28 cellular contexts compared by ENCODE assay signal in genomic region chr7:137747359-137748031, GRCh38.
DNase-seq lines count a peak whose midpoint lies in the region; ATAC-seq and TF ChIP-seq lines count a peak whose summit lies in the region.
"Had no signal": no experiment of that assay in that cellular context is flagged by ENCODE, and none has a peak within 500 bp of the region (broad histone marks: within the 10 kb centered on the region; RNA-seq: fewer than 3 reads in every experiment).

No MANE protein-coding gene starts in this region.

- no peaks in the 10 kb centered on the region for H3K79me1 ChIP-seq in trophoblast cell (ENCODE audit: low read length)

- no peak overlapping the region for H3K23ac ChIP-seq in trophoblast cell (ENCODE audit: low read length)

- H3K4me3 ChIP-seq in GM23338 (no peak overlapping the region), OCI-LY1 (ENCODE audit: low read depth, low read length, poor library complexity, severe bottlenecking) (no peak overlapping the region), esophagus squamous epithelium (no peak overlapping the region), trophoblast cell (ENCODE audit: low read depth, low read length) (no peak overlapping the region)
- H3K4me3 ChIP-seq: prostate gland had no signal

- H3K79me2 ChIP-seq in GM23338 (replicated peaks; ENCODE audit: insufficient read depth) (no peaks in the 10 kb centered on the region), OCI-LY1 (ENCODE audit: insufficient read depth, low read length) (no peaks in the 10 kb centered on the region), trophoblast cell (ENCODE audit: control insufficient read depth, insufficient read depth, low read length, poor library complexity) (no peaks in the 10 kb centered on the region)

- H3K27me3 ChIP-seq in GM23338 (ENCODE audit: insufficient read depth) (no peaks in the 10 kb centered on the region), OCI-LY1 (ENCODE audit: insufficient read depth, low read length) (no peaks in the 10 kb centered on the region), esophagus squamous epithelium (no peaks in the 10 kb centered on the region), trophoblast cell (ENCODE audit: insufficient read depth, low read length) (no peaks in the 10 kb centered on the region)
- H3K27me3 ChIP-seq: neutrophil had no signal

- H2BK5ac ChIP-seq in trophoblast cell (ENCODE audit: low read depth, low read length, poor library complexity), result no peak overlapping the region

- peaks cover 10% of the 10 kb centered on the region for H3K27me3 Mint-ChIP-seq in GM23338 (ENCODE audit: insufficient read depth, low read depth, poor library complexity)

- ATAC-seq in GM23338 (peak; percentile 98), GM19023 (IDR thresholded peaks at IDR 0.05; ENCODE audit: unreplicated experiment) (no peak)
- ATAC-seq: HCT116; HepG2; left ventricle myocardium superior; Right ventricle myocardium inferior; sciatic nerve; stimulated activated naive B cell treated with anti-CD40 and anti-IgM and Interleukin-4, amounts not matched to agents 10 μg/mL and 1 μg/mL and 100 μg/mL, for 72 hours had no signal

- H3K9ac ChIP-seq in OCI-LY1 (ENCODE audit: low read length) (no peak overlapping the region), trophoblast cell (ENCODE audit: low read length) (no peak overlapping the region)

- peak overlapping the region; percentile 87 for H3K27ac Mint-ChIP-seq in GM23338
- H3K27ac Mint-ChIP-seq: CD4-positive, alpha-beta T cell; stimulated activated naive B cell treated with anti-CD40 and anti-IgM and Interleukin-4, amounts not matched to agents 10 μg/mL and 1 μg/mL and 100 μg/mL, for 72 hours had no signal

- no peaks in the 10 kb centered on the region for H4K20me1 ChIP-seq in GM23338 (replicated peaks; ENCODE audit: insufficient read depth)
- no peaks in the 10 kb centered on the region for H4K20me1 ChIP-seq in OCI-LY1 (ENCODE audit: insufficient read depth, low read length)

- no peak overlapping the region for H2BK120ac ChIP-seq in trophoblast cell (ENCODE audit: insufficient read depth, low read length, poor library complexity)

- peak overlapping the region; percentile 21; the same call in 1 of the 3 replicates for H3K4me3 Mint-ChIP-seq in GM23338
- H3K4me3 Mint-ChIP-seq: CD4-positive, alpha-beta T cell; stimulated activated naive B cell treated with anti-CD40 and anti-IgM and Interleukin-4, amounts not matched to agents 10 μg/mL and 1 μg/mL and 100 μg/mL, for 72 hours had no signal

- no peak overlapping the region for H2AK5ac ChIP-seq in trophoblast cell (ENCODE audit: low read length)

- H3K27ac ChIP-seq in GM23338 (ENCODE audit: low read depth), result peak overlapping the region; percentile 64
- H3K27ac ChIP-seq in OCI-LY1 (ENCODE audit: low read depth, low read length, poor library complexity, severe bottlenecking), result no peak overlapping the region
- H3K27ac ChIP-seq in esophagus squamous epithelium, result no peak overlapping the region
- no peak overlapping the region for H3K27ac ChIP-seq in trophoblast cell (ENCODE audit: low read depth, low read length)
- H3K27ac ChIP-seq: neutrophil, prostate gland had no signal

- intact Hi-C loops in esophagus squamous epithelium (cut with DNase I), result no loop called here
- intact Hi-C loops in cardiac septum (cut with DNase I), result no loop called here

- WGBS in esophagus squamous epithelium, 2 donors, result 71 to 72% methylated on average over 7 of the region's 7 CpGs
- WGBS in trophoblast cell (ENCODE audit: extremely low coverage, insufficient coverage, insufficient read length), result no CpG with 5 or more reads among the region's 7 CpGs

- DNase-seq in GM23338 (ENCODE audit: low spot score) (peak; percentile 80), iPS DF 4.7 (ENCODE audit: extremely low read depth, low spot score) (peak; percentile 30), esophagus squamous epithelium (lab: John Stamatoyannopoulos, UW) (no peak), trophoblast cell (no peak), cardiac septum (ENCODE audit: low spot score) (no peak)
- DNase-seq: activated CD4-positive, alpha-beta T cell treated with anti-CD3 and anti-CD28 coated beads, Interleukin-2, amount 50 U/mL, for 48 hours; activated CD4-positive, CD25-positive, alpha-beta regulatory T cell; activated naive CD4-positive, alpha-beta T cell treated with Interleukin-2 at 50 U/mL for 16 hours; CD4-positive, alpha-beta T cell; foreskin melanocyte; islet precursor cell; Kasumi-1; left ventricle myocardium superior; NCI-H1048; NCI-H1694; NCI-H446 treated with DMSO at 0.1 percent for 48 hours; stimulated activated CD4-positive, alpha-beta T cell treated with anti-CD3 and anti-CD28 coated beads, Interleukin-4, amount 100 ng/mL, for 24 hours; stimulated activated naive B cell treated with anti-CD40 and anti-IgM and Interleukin-4, amounts not matched to agents 10 μg/mL and 1 μg/mL and 100 μg/mL, for 72 hours; SW 1271; T1000 had no signal

- H3K4ac ChIP-seq in trophoblast cell (ENCODE audit: low read depth, low read length), result no peak overlapping the region

- H3K4me2 ChIP-seq in GM23338 (peak overlapping the region; percentile 28; the same call in 1 of the 2 replicates), OCI-LY1 (ENCODE audit: low read length) (no peak overlapping the region), trophoblast cell (ENCODE audit: low read length) (no peak overlapping the region)

- no peak overlapping the region for H3K18ac ChIP-seq in trophoblast cell (ENCODE audit: low read length)

- TF ChIP-seq CTCF in GM23338 (conservative IDR thresholded peaks at IDR 0.05; ENCODE audit: low read depth in 2 of 2), result peak in 1 of 2 experiments; percentile 63; a peak in 2 of 4 replicates
- TF ChIP-seq CTCF in OCI-LY1 (IDR thresholded peaks at IDR 0.05; ENCODE audit: low read length), result 0 out of 2 replicates have a peak, but pooled peaks have one; percentile 4
- no peak for TF ChIP-seq CTCF in esophagus squamous epithelium (IDR thresholded peaks at IDR 0.05)

- no peak overlapping the region for H4K8ac ChIP-seq in trophoblast cell (ENCODE audit: low read depth, low read length)

- H3K9me3 Mint-ChIP-seq in GM23338, result peaks cover 11% of the 10 kb centered on the region

- no peak overlapping the region for H3K14ac ChIP-seq in trophoblast cell (ENCODE audit: low read length)

- H3K9me2 ChIP-seq in GM23338 (ENCODE audit: insufficient read depth), result peaks cover 8% of the 10 kb centered on the region; the same call in 1 of the 2 replicates
- no peaks in the 10 kb centered on the region for H3K9me2 ChIP-seq in OCI-LY1 (ENCODE audit: low read depth, low read length)

- H3K36me3 ChIP-seq in GM23338 (ENCODE audit: insufficient read depth) (no peaks in the 10 kb centered on the region), OCI-LY1 (ENCODE audit: insufficient read depth, low read length) (no peaks in the 10 kb centered on the region), esophagus squamous epithelium (no peaks in the 10 kb centered on the region), trophoblast cell (ENCODE audit: control insufficient read depth in 1 of 2, insufficient read depth in 2 of 2, low read length in 2 of 2) (no peaks in the 10 kb centered on the region)
- H3K36me3 ChIP-seq: neutrophil, prostate gland had no signal

- no peak overlapping the region for H4K12ac ChIP-seq in trophoblast cell (ENCODE audit: low read depth, low read length)

- H3F3A ChIP-seq in GM23338 (replicated peaks; ENCODE audit: low read depth) (no peaks in the 10 kb centered on the region), OCI-LY1 (ENCODE audit: insufficient read depth, low read length) (no peaks in the 10 kb centered on the region)

- peaks cover 37% of the 10 kb centered on the region for H3K4me1 Mint-ChIP-seq in GM23338
- H3K4me1 Mint-ChIP-seq: stimulated activated naive B cell treated with anti-CD40 and anti-IgM and Interleukin-4, amounts not matched to agents 10 μg/mL and 1 μg/mL and 100 μg/mL, for 72 hours had no signal

- H3K9me3 ChIP-seq in OCI-LY1 (ENCODE audit: low read length) (no peaks in the 10 kb centered on the region), esophagus squamous epithelium (no peaks in the 10 kb centered on the region), trophoblast cell (ENCODE audit: insufficient read depth, low read depth, low read length) (no peaks in the 10 kb centered on the region)
- H3K9me3 ChIP-seq: neutrophil, prostate gland had no signal

- no peak for TF ChIP-seq POLR2A in esophagus squamous epithelium (IDR thresholded peaks at IDR 0.05)

- H3K4me1 ChIP-seq in GM23338 (ENCODE audit: insufficient read depth) (peaks cover 25% of the 10 kb centered on the region), OCI-LY1 (ENCODE audit: insufficient read depth, low read length, severe bottlenecking) (no peaks in the 10 kb centered on the region), esophagus squamous epithelium (no peaks in the 10 kb centered on the region), trophoblast cell (ENCODE audit: control insufficient read depth in 1 of 2, insufficient read depth in 2 of 2, low read length in 2 of 2) (no peaks in the 10 kb centered on the region)
- H3K4me1 ChIP-seq: prostate gland had no signal

- H2BK12ac ChIP-seq in trophoblast cell (ENCODE audit: low read length), result no peak overlapping the region

- H4K91ac ChIP-seq in trophoblast cell (ENCODE audit: low read depth, low read length), result no peak overlapping the region

- H2AFZ ChIP-seq in GM23338, result no peak overlapping the region
- no peak overlapping the region for H2AFZ ChIP-seq in OCI-LY1 (ENCODE audit: low read length)
- no peak overlapping the region for H2AFZ ChIP-seq in trophoblast cell (ENCODE audit: insufficient read depth, low read length, poor library complexity)

- H3K36me3 Mint-ChIP-seq in GM23338 (ENCODE audit: low read depth), result peaks cover 23% of the 10 kb centered on the region
- H3K36me3 Mint-ChIP-seq: stimulated activated naive B cell treated with anti-CD40 and anti-IgM and Interleukin-4, amounts not matched to agents 10 μg/mL and 1 μg/mL and 100 μg/mL, for 72 hours had no signal

Comparison
In these comparisons a context has a peak if more than half of its experiments do, and no peak if none do; other contexts are left out.
1. DNase-seq: peak in GM23338 (single experiment) and iPS DF 4.7 (single experiment); none in esophagus squamous epithelium (single experiment), trophoblast cell (0 of 2) and cardiac septum (single experiment).